In genomic region chr15:59399465-59400102, GRCh38 we compare ENCODE assay signal across 11 cellular contexts. TPM values are rescaled to one million over a fixed set of nuclear protein-coding genes. Genes with fewer than 3 reads are reported as not detected.
DNase-seq lines count a peak whose midpoint lies in the region; ATAC-seq and TF ChIP-seq lines count a peak whose summit lies in the region.
"Had no signal": no experiment of that assay in that cellular context is flagged by ENCODE, and none has a peak within 500 bp of the region (broad histone marks: within the 10 kb centered on the region; RNA-seq: fewer than 3 reads in every experiment).

No MANE protein-coding gene starts in this region.

- H3K36me3 ChIP-seq in GM23338 (ENCODE audit: insufficient read depth), result no peaks in the 10 kb centered on the region
- H3K36me3 ChIP-seq in CD4-positive, alpha-beta memory T cell (ENCODE audit: insufficient read depth, low read length), result no peaks in the 10 kb centered on the region

- in situ Hi-C loops in KBM-7 (cut with MboI; ENCODE audit: low pct_unique_long_range_greater_than_20kb, low sequenced_read_pairs), result no loop called here

- H3K27ac ChIP-seq in GM23338 (ENCODE audit: low read depth), result no peak overlapping the region
- no peak overlapping the region for H3K27ac ChIP-seq in CD4-positive, alpha-beta memory T cell (ENCODE audit: low read depth, low read length)

- no peaks in the 10 kb centered on the region for H3K79me2 ChIP-seq in GM23338 (replicated peaks; ENCODE audit: insufficient read depth)

- CTCF ChIA-PET in WTC11 (lab: Charles Lee), result interaction anchor here (1.3 to 1.9 kb wide), 2 partner anchors 22 to 130 kb away, joined by 3 to 6 read pairs; no protein-coding TSS in a partner anchor
- CTCF ChIA-PET in CD4-positive, alpha-beta memory T cell (lab: Charles Lee; ENCODE audit: partially characterized antibody), result no interaction called here
- CTCF ChIA-PET in activated CD4-positive, alpha-beta T cell treated with anti-CD3 and anti-CD28 coated beads, Interleukin-2, amount 10 ng/mL, durations not matched to agents 7 days and 5 days (lab: Charles Lee), result interaction anchor here (1.6 kb wide), 1 partner anchor 11 kb away, joined by 5 read pairs; no protein-coding TSS in a partner anchor

- H2AFZ ChIP-seq in GM23338, result peak overlapping the region; percentile 91

- no peaks in the 10 kb centered on the region for H3K36me3 Mint-ChIP-seq in GM23338 (ENCODE audit: low read depth)
- no peaks in the 10 kb centered on the region for H3K36me3 Mint-ChIP-seq in memory B cell
- H3K36me3 Mint-ChIP-seq in WTC11, result no peaks in the 10 kb centered on the region
- H3K36me3 Mint-ChIP-seq in CD4-positive, alpha-beta memory T cell, result no peaks in the 10 kb centered on the region
- no peaks in the 10 kb centered on the region for H3K36me3 Mint-ChIP-seq in activated CD4-positive, alpha-beta T cell treated with anti-CD3 and anti-CD28 coated beads, Interleukin-2, amount 10 ng/mL, durations not matched to agents 7 days and 5 days (ENCODE audit: low read depth)

- H3K4me1 Mint-ChIP-seq in GM23338 (peaks cover 33% of the 10 kb centered on the region), memory B cell (peaks cover 47% of the 10 kb centered on the region), WTC11 (peaks cover 38% of the 10 kb centered on the region)
- no peaks in the 10 kb centered on the region for H3K4me1 Mint-ChIP-seq in CD4-positive, alpha-beta memory T cell
- peaks cover 6% of the 10 kb centered on the region for H3K4me1 Mint-ChIP-seq in activated CD4-positive, alpha-beta T cell treated with anti-CD3 and anti-CD28 coated beads, Interleukin-2, amount 10 ng/mL, durations not matched to agents 7 days and 5 days

- TF ChIP-seq CTCF in GM23338 (conservative IDR thresholded peaks at IDR 0.05; ENCODE audit: low read depth in 2 of 2) (no peak), WTC11 (IDR thresholded peaks at IDR 0.05) (no peak)

- DNase-seq in GM23338 (ENCODE audit: low spot score), result no peak
- peak; percentile 23 for DNase-seq in KBM-7
- DNase-seq in memory B cell (ENCODE audit: low spot score in 2 of 2), result peak; percentile 49 to 68
- no peak for DNase-seq in WTC11 (ENCODE audit: low spot score)
- no peak for DNase-seq in CD4-positive, alpha-beta memory T cell
- no peak for DNase-seq in activated CD4-positive, alpha-beta T cell treated with anti-CD3 and anti-CD28 coated beads, Interleukin-2, amount 10 ng/mL, durations not matched to agents 7 days and 5 days
- DNase-seq in SHP77 treated with DMSO at 0.1 percent for 48 hours (lab: John Stamatoyannopoulos, UW), result no peak
- DNase-seq: activated effector memory CD4-positive, alpha-beta T cell treated with anti-CD3 and anti-CD28 coated beads, Interleukin-2, amount 50 U/mL, for 16 hours had no signal

- H3K27me3 ChIP-seq in GM23338 (ENCODE audit: insufficient read depth), result peaks cover 22% of the 10 kb centered on the region; the same call in 1 of the 2 replicates
- no peaks in the 10 kb centered on the region for H3K27me3 ChIP-seq in CD4-positive, alpha-beta memory T cell (ENCODE audit: insufficient read depth, low read length)

- H3K4me3 ChIP-seq in GM23338, result no peak overlapping the region
- no peak overlapping the region for H3K4me3 ChIP-seq in CD4-positive, alpha-beta memory T cell (ENCODE audit: low read length in 2 of 2)

- H3K9me2 ChIP-seq in GM23338 (ENCODE audit: insufficient read depth), result no peaks in the 10 kb centered on the region

- no peak overlapping the region for H3K4me2 ChIP-seq in GM23338

- POLR2A ChIA-PET in WTC11 (lab: Charles Lee), result interaction anchor here (1.1 kb wide), 1 partner anchor 27 kb away, joined by 4 read pairs; the partner anchor contains the start of gene MYO1E
- POLR2A ChIA-PET in CD4-positive, alpha-beta memory T cell (lab: Charles Lee; ENCODE audit: partially characterized antibody), result interaction anchor here (0.9 kb wide), 1 partner anchor 9 kb away, joined by 3 read pairs; no protein-coding TSS in a partner anchor
- POLR2A ChIA-PET in activated CD4-positive, alpha-beta T cell treated with anti-CD3 and anti-CD28 coated beads, Interleukin-2, amount 10 ng/mL, durations not matched to agents 7 days and 5 days (lab: Charles Lee), result no interaction called here

- H3K4me3 Mint-ChIP-seq in GM23338 (no peak overlapping the region), memory B cell (peak overlapping the region; percentile 68), WTC11 (no peak overlapping the region)
- H3K4me3 Mint-ChIP-seq in CD4-positive, alpha-beta memory T cell, result no peak overlapping the region
- H3K4me3 Mint-ChIP-seq in activated CD4-positive, alpha-beta T cell treated with anti-CD3 and anti-CD28 coated beads, Interleukin-2, amount 10 ng/mL, durations not matched to agents 7 days and 5 days, result no peak overlapping the region
- H3K4me3 Mint-ChIP-seq: nephron had no signal

- H3K9me3 Mint-ChIP-seq in GM23338, result no peaks in the 10 kb centered on the region
- H3K9me3 Mint-ChIP-seq in memory B cell, result no peaks in the 10 kb centered on the region
- H3K9me3 Mint-ChIP-seq in WTC11, result no peaks in the 10 kb centered on the region
- no peaks in the 10 kb centered on the region for H3K9me3 Mint-ChIP-seq in CD4-positive, alpha-beta memory T cell
- H3K9me3 Mint-ChIP-seq in activated CD4-positive, alpha-beta T cell treated with anti-CD3 and anti-CD28 coated beads, Interleukin-2, amount 10 ng/mL, durations not matched to agents 7 days and 5 days, result no peaks in the 10 kb centered on the region
- H3K9me3 Mint-ChIP-seq: nephron had no signal

- H3K27ac Mint-ChIP-seq in GM23338 (no peak overlapping the region), memory B cell (peak overlapping the region; percentile 58), WTC11 (no peak overlapping the region)
- H3K27ac Mint-ChIP-seq in CD4-positive, alpha-beta memory T cell, result no peak overlapping the region
- no peak overlapping the region for H3K27ac Mint-ChIP-seq in activated CD4-positive, alpha-beta T cell treated with anti-CD3 and anti-CD28 coated beads, Interleukin-2, amount 10 ng/mL, durations not matched to agents 7 days and 5 days
- H3K27ac Mint-ChIP-seq: nephron had no signal

- 0 out of 2 replicates have a peak, but pooled peaks cover 3% of the 10 kb centered on the region for H3F3A ChIP-seq in GM23338 (replicated peaks; ENCODE audit: low read depth)

- peaks cover 43% of the 10 kb centered on the region for H3K4me1 ChIP-seq in GM23338 (ENCODE audit: insufficient read depth)
- H3K4me1 ChIP-seq in CD4-positive, alpha-beta memory T cell (ENCODE audit: insufficient read depth, low read length), result no peaks in the 10 kb centered on the region

- ATAC-seq in GM18867 (IDR thresholded peaks at IDR 0.05; ENCODE audit: unreplicated experiment) (peak; percentile 85), GM23338 (no peak), memory B cell (ENCODE audit: low read depth) (peak; percentile 97), WTC11 (no peak)
- ATAC-seq: HCT116 had no signal

- H3K9me3 ChIP-seq in CD4-positive, alpha-beta memory T cell (ENCODE audit: control insufficient read depth in 1 of 2, low read length in 2 of 2), result no peaks in the 10 kb centered on the region

- H4K20me1 ChIP-seq in GM23338 (replicated peaks; ENCODE audit: insufficient read depth), result no peaks in the 10 kb centered on the region

- intact Hi-C loops in CD4-positive, alpha-beta memory T cell (cut with micrococcal nuclease), result no loop called here

- peaks cover 11% of the 10 kb centered on the region for H3K27me3 Mint-ChIP-seq in GM23338 (ENCODE audit: insufficient read depth, low read depth, poor library complexity)
- no peaks in the 10 kb centered on the region for H3K27me3 Mint-ChIP-seq in memory B cell
- H3K27me3 Mint-ChIP-seq in WTC11 (ENCODE audit: low read depth), result peaks cover 72% of the 10 kb centered on the region
- peaks cover 14% of the 10 kb centered on the region in 2 donors for H3K27me3 Mint-ChIP-seq in CD4-positive, alpha-beta memory T cell
- H3K27me3 Mint-ChIP-seq in activated CD4-positive, alpha-beta T cell treated with anti-CD3 and anti-CD28 coated beads, Interleukin-2, amount 10 ng/mL, durations not matched to agents 7 days and 5 days, result peaks cover 33% of the 10 kb centered on the region

TF ChIP-seq in GM23338, 12 proteins besides CTCF, POLR2A, EP300 and RAD21:
- TF ChIP-seq ZNF114 (CRISPR knock-in tag; IDR thresholded peaks at IDR 0.05) (no peak), EZH2phosphoT487 (IDR thresholded peaks at IDR 0.05; ENCODE audit: unreplicated experiment) (no peak), EZH2 (IDR thresholded peaks at IDR 0.05; ENCODE audit: low read depth, unreplicated experiment) (no peak), JUNB (IDR thresholded peaks at IDR 0.05; ENCODE audit: unreplicated experiment) (no peak), ZNF331 (CRISPR knock-in tag; IDR thresholded peaks at IDR 0.05; ENCODE audit: low read depth) (no peak)
TF ChIP-seq in GM23338: peak in this region for 0.

TF ChIP-seq in WTC11, 78 proteins besides CTCF, POLR2A, EP300 and RAD21:
- no peak for TF ChIP-seq E2F1 (CRISPR knock-in tag; IDR thresholded peaks at IDR 0.05)
- TF ChIP-seq ATF1 (CRISPR knock-in tag; IDR thresholded peaks at IDR 0.05), result no peak

RNA-seq across cellular contexts. Expression of gene MYO1E, which starts 26.9 kb away (rescaled TPM):
- 99.4 and 131 TPM in 2 replicates for total RNA-seq in GM23338 (2014; rRNA removed; shearing (Covaris generic))
- polyA plus RNA-seq in GM23338 (2016; fragmentation: Nextera tagmentation; extraction: Ambion mirVana), result 68.3 and 70.7 TPM in 2 replicates
- total RNA-seq in WTC11 (2021), result 83.6 to 104 TPM (median 99.9 TPM) in 3 replicates
- total RNA-seq in CD4-positive, alpha-beta memory T cell, result 1 to 10 TPM; 2.1 to 4.6 TPM
- not detected for polyA plus RNA-seq in CD4-positive, alpha-beta memory T cell
- total RNA-seq in activated CD4-positive, alpha-beta T cell treated with anti-CD3 and anti-CD28 coated beads, Interleukin-2, amount 10 ng/mL, durations not matched to agents 7 days and 5 days, result 10 to 100 TPM; 12.9 to 14.0 TPM

RNA-seq across cellular contexts. Expression of gene FAM81A, which starts 38.4 kb away (rescaled TPM):
- 1.7 and 4.1 TPM in 2 replicates for total RNA-seq in GM23338 (2014; rRNA removed; shearing (Covaris generic))
- 0.73 and 1.1 TPM in 2 replicates for polyA plus RNA-seq in GM23338 (2016; fragmentation: Nextera tagmentation; extraction: Ambion mirVana)
- total RNA-seq in WTC11 (2021), result 2.0 to 2.4 TPM (median 2.1 TPM) in 3 replicates
- not detected for total RNA-seq in CD4-positive, alpha-beta memory T cell
- not detected for polyA plus RNA-seq in CD4-positive, alpha-beta memory T cell
- total RNA-seq in activated CD4-positive, alpha-beta T cell treated with anti-CD3 and anti-CD28 coated beads, Interleukin-2, amount 10 ng/mL, durations not matched to agents 7 days and 5 days, result under 1 TPM; 0.57 to 0.73 TPM

Comparison
In these comparisons a context has a peak if more than half of its experiments do, and no peak if none do; other contexts are left out.
1. ATAC-seq: peak in GM18867 (single experiment) and memory B cell (single experiment); none in GM23338 (single experiment) and WTC11 (single experiment).
2. DNase-seq: peak in KBM-7 (single experiment) and memory B cell (2 of 2); none in GM23338 (single experiment), WTC11 (single experiment), CD4-positive, alpha-beta memory T cell (0 of 5), activated CD4-positive, alpha-beta T cell treated with anti-CD3 and anti-CD28 coated beads, Interleukin-2, amount 10 ng/mL, durations not matched to agents 7 days and 5 days (single experiment) and SHP77 treated with DMSO at 0.1 percent for 48 hours (single experiment).